In the genomic region with DNA sequence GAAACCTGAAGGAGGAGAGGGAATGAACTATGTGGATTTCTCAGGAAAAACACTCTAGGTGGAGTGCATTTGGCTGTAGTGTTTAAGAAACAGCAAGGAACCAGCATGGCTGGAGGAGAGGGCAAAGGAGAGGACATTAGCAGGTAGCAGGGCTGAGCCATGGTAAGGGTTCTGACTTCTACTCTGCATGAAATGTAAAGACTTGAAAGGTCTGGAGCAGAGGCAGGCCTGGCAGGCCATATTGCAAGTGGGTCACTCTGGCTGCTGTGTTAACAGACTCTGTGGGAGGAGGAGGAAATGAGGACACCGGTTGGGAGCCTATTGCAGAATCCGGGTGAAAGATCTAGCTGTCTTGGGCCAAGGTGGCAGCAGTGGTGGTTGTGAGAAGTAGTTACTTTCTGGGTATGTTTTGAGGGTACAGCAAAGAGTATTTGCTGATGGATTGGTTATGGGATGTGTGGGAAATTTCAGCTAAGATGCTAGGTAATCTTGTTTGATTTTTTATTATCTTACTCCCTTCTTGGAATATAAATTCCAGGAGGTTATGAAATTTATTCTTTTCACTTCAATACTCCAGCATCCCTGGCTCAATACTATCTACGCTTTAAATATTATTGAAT, we compare ENCODE assay signal across 1 cellular context.
TF ChIP-seq lines count a peak whose summit lies in the region.

No MANE protein-coding gene starts in this region.

TF ChIP-seq in H1, 55 proteins besides CTCF, POLR2A, EP300 and RAD21:
- no peak for TF ChIP-seq EGR1 (IDR thresholded peaks at IDR 0.05; ENCODE audit: borderline replicate concordance, low read depth, low read length)
- TF ChIP-seq SAP30 (IDR thresholded peaks at IDR 0.05; ENCODE audit: insufficient read depth, insufficient replicate concordance, low read length): no peak
- no peak for TF ChIP-seq KDM1A (IDR thresholded peaks at IDR 0.05; ENCODE audit: borderline replicate concordance, low read length)
- no peak for TF ChIP-seq TEAD4 (IDR thresholded peaks at IDR 0.05; ENCODE audit: low read depth, low read length)
- no peak for TF ChIP-seq KDM4A (IDR thresholded peaks at IDR 0.05; ENCODE audit: low read depth, low read length, severe bottlenecking)
- no peak for TF ChIP-seq PHF8 (conservative IDR thresholded peaks at IDR 0.05; ENCODE audit: low read depth, low read length)
- no peak for TF ChIP-seq SP2 (IDR thresholded peaks at IDR 0.05; ENCODE audit: low read length)
- no peak for TF ChIP-seq YY1 (IDR thresholded peaks at IDR 0.05; ENCODE audit: low read depth, low read length)
- no peak for TF ChIP-seq CHD2 (IDR thresholded peaks at IDR 0.05; ENCODE audit: low read length)
- no peak for TF ChIP-seq JUND (IDR thresholded peaks at IDR 0.05; ENCODE audit: low read length)
- TF ChIP-seq, protein P1, sequence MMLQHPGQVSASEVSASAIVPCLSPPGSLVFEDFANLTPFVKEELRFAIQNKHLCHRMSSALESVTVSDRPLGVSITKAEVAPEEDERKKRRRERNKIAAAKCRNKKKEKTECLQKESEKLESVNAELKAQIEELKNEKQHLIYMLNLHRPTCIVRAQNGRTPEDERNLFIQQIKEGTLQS (IDR thresholded peaks at IDR 0.05; ENCODE audit: insufficient read depth, low read depth, low read length): no peak
- TF ChIP-seq SIX5 (IDR thresholded peaks at IDR 0.05; ENCODE audit: low read depth, low read length): no peak
- no peak for TF ChIP-seq BRCA1 (IDR thresholded peaks at IDR 0.05; ENCODE audit: low read depth, low read length)
- TF ChIP-seq ATF2 (IDR thresholded peaks at IDR 0.05; ENCODE audit: low read length): no peak
- no peak for TF ChIP-seq RFX5 (IDR thresholded peaks at IDR 0.05; ENCODE audit: borderline replicate concordance, low read depth, low read length)
- no peak for TF ChIP-seq RBBP5 (IDR thresholded peaks at IDR 0.05; ENCODE audit: borderline replicate concordance, low read depth, low read length)
- TF ChIP-seq RNF2 (IDR thresholded peaks at IDR 0.05; ENCODE audit: borderline replicate concordance, low read depth, low read length, missing control alignments, poor library complexity, severe bottlenecking): no peak
- TF ChIP-seq KDM5A (IDR thresholded peaks at IDR 0.05; ENCODE audit: low read length): no peak
